Comparison of ENCODE assay signal across 12 cellular contexts in genomic region chr7:129110575-129111376, GRCh38. TPM values are rescaled to one million over a fixed set of nuclear protein-coding genes. Genes with fewer than 3 reads are reported as not detected.
DNase-seq lines count a peak whose midpoint lies in the region; ATAC-seq and TF ChIP-seq lines count a peak whose summit lies in the region.
"Had no signal": no experiment of that assay in that cellular context is flagged by ENCODE, and none has a peak within 500 bp of the region (broad histone marks: within the 10 kb centered on the region; RNA-seq: fewer than 3 reads in every experiment).

No MANE protein-coding gene starts in this region.

- no peaks in the 10 kb centered on the region for H3K9me3 Mint-ChIP-seq in activated CD8-positive, alpha-beta T cell treated with anti-CD3 and anti-CD28 coated beads for 36 hours
- no peaks in the 10 kb centered on the region for H3K9me3 Mint-ChIP-seq in activated CD8-positive, alpha-beta T cell treated with anti-CD3 and anti-CD28 coated beads, Interleukin-2, amount 10 ng/mL, durations not matched to agents 7 days and 5 days (ENCODE audit: insufficient read depth)
- H3K9me3 Mint-ChIP-seq: dendritic cell treated with granulocyte-macrophage colony-stimulating factor and Interleukin-4, amounts not matched to agents 40 ng/mL and 50 ng/mL, for 4 days had no signal

- no peaks in the 10 kb centered on the region for H3K36me3 ChIP-seq in suprapubic skin
- no peaks in the 10 kb centered on the region for H3K36me3 ChIP-seq in osteoblast (ENCODE audit: insufficient read depth, low read length)

- H3K79me2 ChIP-seq in osteoblast (ENCODE audit: insufficient read depth, low read length), result no peaks in the 10 kb centered on the region

- H3K27me3 Mint-ChIP-seq in activated CD8-positive, alpha-beta T cell treated with anti-CD3 and anti-CD28 coated beads for 36 hours, result peaks cover 2% of the 10 kb centered on the region
- H3K27me3 Mint-ChIP-seq in activated CD8-positive, alpha-beta T cell treated with anti-CD3 and anti-CD28 coated beads, Interleukin-2, amount 10 ng/mL, durations not matched to agents 7 days and 5 days (ENCODE audit: low read depth), result peaks cover 8% of the 10 kb centered on the region

- ATAC-seq in activated CD8-positive, alpha-beta T cell treated with anti-CD3 and anti-CD28 coated beads for 36 hours, result peak; percentile 34
- ATAC-seq in activated CD8-positive, alpha-beta T cell treated with anti-CD3 and anti-CD28 coated beads, Interleukin-2, amount 10 ng/mL, durations not matched to agents 7 days and 5 days, result no peak

- peaks cover 5% of the 10 kb centered on the region for H3K4me1 Mint-ChIP-seq in activated CD8-positive, alpha-beta T cell treated with anti-CD3 and anti-CD28 coated beads for 36 hours (ENCODE audit: low read depth)
- H3K4me1 Mint-ChIP-seq in activated CD8-positive, alpha-beta T cell treated with anti-CD3 and anti-CD28 coated beads, Interleukin-2, amount 10 ng/mL, durations not matched to agents 7 days and 5 days (ENCODE audit: low read depth), result no peaks in the 10 kb centered on the region

- TF ChIP-seq CTCF in activated CD8-positive, alpha-beta T cell treated with anti-CD3 and anti-CD28 coated beads for 36 hours (IDR thresholded peaks at IDR 0.05), result no peak
- TF ChIP-seq CTCF in suprapubic skin (IDR thresholded peaks at IDR 0.05), result no peak
- TF ChIP-seq CTCF in osteoblast (IDR thresholded peaks at IDR 0.05; ENCODE audit: extremely low read depth, low read depth, low read length), result no peak

- H3K4me2 ChIP-seq in osteoblast (ENCODE audit: insufficient read depth, low read length), result no peak overlapping the region

- CTCF ChIA-PET in activated CD8-positive, alpha-beta T cell treated with anti-CD3 and anti-CD28 coated beads for 36 hours (lab: Charles Lee), result interaction anchor here (0.6 to 2.7 kb wide), 6 partner anchors 12 to 87 kb away, joined by 3 to 13 read pairs (median 4); no protein-coding TSS in a partner anchor
- CTCF ChIA-PET in activated CD8-positive, alpha-beta T cell treated with anti-CD3 and anti-CD28 coated beads, Interleukin-2, amount 10 ng/mL, durations not matched to agents 7 days and 5 days (lab: Charles Lee), result interaction anchor here (0.9 to 1.5 kb wide), 3 partner anchors 15 to 53 kb away, joined by 3 to 4 read pairs (median 3); no protein-coding TSS in a partner anchor

- H3K4me3 Mint-ChIP-seq in activated CD8-positive, alpha-beta T cell treated with anti-CD3 and anti-CD28 coated beads for 36 hours, result no peak overlapping the region
- no peak overlapping the region for H3K4me3 Mint-ChIP-seq in activated CD8-positive, alpha-beta T cell treated with anti-CD3 and anti-CD28 coated beads, Interleukin-2, amount 10 ng/mL, durations not matched to agents 7 days and 5 days
- H3K4me3 Mint-ChIP-seq: dendritic cell treated with granulocyte-macrophage colony-stimulating factor and Interleukin-4, amounts not matched to agents 40 ng/mL and 50 ng/mL, for 4 days had no signal

- H3K27ac Mint-ChIP-seq in activated CD8-positive, alpha-beta T cell treated with anti-CD3 and anti-CD28 coated beads for 36 hours, result no peak overlapping the region
- no peak overlapping the region for H3K27ac Mint-ChIP-seq in activated CD8-positive, alpha-beta T cell treated with anti-CD3 and anti-CD28 coated beads, Interleukin-2, amount 10 ng/mL, durations not matched to agents 7 days and 5 days
- H3K27ac Mint-ChIP-seq: dendritic cell treated with granulocyte-macrophage colony-stimulating factor and Interleukin-4, amounts not matched to agents 40 ng/mL and 50 ng/mL, for 4 days had no signal

- H4K20me1 ChIP-seq in osteoblast (ENCODE audit: insufficient read depth, low read length), result no peaks in the 10 kb centered on the region

- H3K4me1 ChIP-seq in suprapubic skin (peaks cover 9% of the 10 kb centered on the region), osteoblast (ENCODE audit: insufficient read depth, low read length) (no peaks in the 10 kb centered on the region)

- H3K27me3 ChIP-seq in suprapubic skin (no peaks in the 10 kb centered on the region), osteoblast (ENCODE audit: insufficient read depth, low read length) (peaks cover 12% of the 10 kb centered on the region)

- in situ Hi-C loops in SK-MEL-5 (cut with HindIII; ENCODE audit: low pct_unique_long_range_greater_than_20kb, low sequenced_read_pairs), result no loop called here

- POLR2A ChIA-PET in activated CD8-positive, alpha-beta T cell treated with anti-CD3 and anti-CD28 coated beads for 36 hours (lab: Charles Lee), result no interaction called here
- POLR2A ChIA-PET in activated CD8-positive, alpha-beta T cell treated with anti-CD3 and anti-CD28 coated beads, Interleukin-2, amount 10 ng/mL, durations not matched to agents 7 days and 5 days (lab: Charles Lee), result no interaction called here

- peak; percentile 19 for DNase-seq in activated CD8-positive, alpha-beta T cell treated with anti-CD3 and anti-CD28 coated beads for 36 hours
- DNase-seq in activated CD8-positive, alpha-beta T cell treated with anti-CD3 and anti-CD28 coated beads, Interleukin-2, amount 10 ng/mL, durations not matched to agents 7 days and 5 days, result no peak
- DNase-seq in SK-MEL-5 (ENCODE audit: low read depth, low spot score) (peak; percentile 97), iPS DF 19.7 (ENCODE audit: low read depth, low spot score) (peak; percentile 54), suprapubic skin (ENCODE audit: low spot score in 2 of 2) (no peak), osteoblast (ENCODE audit: insufficient read length, low spot score, missing footprints) (no peak), OCI-M2 (lab: John Stamatoyannopoulos, UW; ENCODE audit: unreplicated experiment) (no peak)
- no peak for DNase-seq in activated CD4-positive, alpha-beta T cell treated with anti-CD3 and anti-CD28 coated beads, Interleukin-2, amount 50 U/mL, for 1 hour
- DNase-seq: AML-193, retina, T-helper 9 cell had no signal

- intact Hi-C loops in activated CD8-positive, alpha-beta T cell treated with anti-CD3 and anti-CD28 coated beads for 36 hours (cut with micrococcal nuclease), result no loop called here

- no peaks in the 10 kb centered on the region for H3K9me3 ChIP-seq in suprapubic skin
- H3K9me3 ChIP-seq in osteoblast (ENCODE audit: low read depth, low read length), result no peaks in the 10 kb centered on the region

- no peak for TF ChIP-seq POLR2A in suprapubic skin (IDR thresholded peaks at IDR 0.05)

- H3K27ac ChIP-seq in suprapubic skin, result peak overlapping the region; percentile 54
- H3K27ac ChIP-seq in osteoblast (ENCODE audit: low read depth, low read length), result no peak overlapping the region

- no peaks in the 10 kb centered on the region for H3K36me3 Mint-ChIP-seq in activated CD8-positive, alpha-beta T cell treated with anti-CD3 and anti-CD28 coated beads for 36 hours (ENCODE audit: low read depth)
- H3K36me3 Mint-ChIP-seq in activated CD8-positive, alpha-beta T cell treated with anti-CD3 and anti-CD28 coated beads, Interleukin-2, amount 10 ng/mL, durations not matched to agents 7 days and 5 days (ENCODE audit: low read depth), result no peaks in the 10 kb centered on the region

- TF ChIP-seq EP300 in suprapubic skin (IDR thresholded peaks at IDR 0.05), result no peak

- H2AFZ ChIP-seq in osteoblast (ENCODE audit: low read length), result no peak overlapping the region

- H3K4me3 ChIP-seq in suprapubic skin (no peak overlapping the region), osteoblast (ENCODE audit: insufficient read depth, low read length) (no peak overlapping the region)

RNA-seq across cellular contexts. Expression of gene TSPAN33, which starts 33.7 kb away (rescaled TPM):
- total RNA-seq in activated CD8-positive, alpha-beta T cell treated with anti-CD3 and anti-CD28 coated beads for 36 hours, result 10 to 100 TPM in 1 of 2 experiments, 1 to 10 TPM in 1; 9.3 to 11.0 TPM
- 1 to 10 TPM; 2.7 to 2.8 TPM for total RNA-seq in activated CD8-positive, alpha-beta T cell treated with anti-CD3 and anti-CD28 coated beads, Interleukin-2, amount 10 ng/mL, durations not matched to agents 7 days and 5 days
- 39.3 and 43.6 TPM in 2 replicates for total RNA-seq in SK-MEL-5 (2014; rRNA removed; shearing (Covaris generic))
- 36.8 and 43.4 TPM in 2 replicates for polyA plus RNA-seq in SK-MEL-5 (2015; cell fraction: cytosol; rRNA removed)
- 26.0 and 45.6 TPM in 2 replicates for polyA plus RNA-seq in SK-MEL-5 (2015; cell fraction: nucleus; rRNA removed)
- total RNA-seq in suprapubic skin, result 10 to 100 TPM in 3 of 4 donors, 1 to 10 TPM in 1; 9.1 to 17.9 (median 11.1) TPM
- under 0.01 and 0.36 TPM in 2 replicates for total RNA-seq in osteoblast

RNA-seq across cellular contexts. Expression of gene TNPO3, which starts 55.9 kb away (rescaled TPM):
- 10 to 100 TPM; 58.4 to 59.3 TPM for total RNA-seq in activated CD8-positive, alpha-beta T cell treated with anti-CD3 and anti-CD28 coated beads for 36 hours
- total RNA-seq in activated CD8-positive, alpha-beta T cell treated with anti-CD3 and anti-CD28 coated beads, Interleukin-2, amount 10 ng/mL, durations not matched to agents 7 days and 5 days, result 10 to 100 TPM; 47.2 to 47.9 TPM
- 77.4 and 79.9 TPM in 2 replicates for total RNA-seq in SK-MEL-5 (2014; rRNA removed; shearing (Covaris generic))
- polyA plus RNA-seq in SK-MEL-5 (2015; cell fraction: cytosol; rRNA removed), result 64.0 and 75.1 TPM in 2 replicates
- polyA plus RNA-seq in SK-MEL-5 (2015; cell fraction: nucleus; rRNA removed), result 38.6 and 45.4 TPM in 2 replicates
- total RNA-seq in suprapubic skin (10 to 100 TPM; 30.8 to 43.4 (median 34.4) TPM), osteoblast (54.5 and 56.1 TPM in 2 replicates)

Comparison
In these comparisons a context has a peak if more than half of its experiments do, and no peak if none do; other contexts are left out.
1. DNase-seq: peak in activated CD8-positive, alpha-beta T cell treated with anti-CD3 and anti-CD28 coated beads for 36 hours (single experiment), SK-MEL-5 (single experiment) and iPS DF 19.7 (single experiment); none in activated CD8-positive, alpha-beta T cell treated with anti-CD3 and anti-CD28 coated beads, Interleukin-2, amount 10 ng/mL, durations not matched to agents 7 days and 5 days (single experiment), suprapubic skin (0 of 2), osteoblast (single experiment), OCI-M2 (single experiment) and activated CD4-positive, alpha-beta T cell treated with anti-CD3 and anti-CD28 coated beads, Interleukin-2, amount 50 U/mL, for 1 hour (single experiment).